ENCODE assay signal across 1 cellular context in genomic region chr4:153205028-153205648, GRCh38.
TF ChIP-seq lines count a peak whose summit lies in the region.

No MANE protein-coding gene starts in this region.

TF ChIP-seq in GM12878, 131 proteins besides CTCF, POLR2A, EP300 and RAD21 (continued from another document):
- TF ChIP-seq MLLT1 (IDR thresholded peaks at IDR 0.05) = peak; percentile 45; the same call in 1 of the 2 replicates
- TF ChIP-seq ZNF384 (IDR thresholded peaks at IDR 0.05; ENCODE audit: borderline replicate concordance, low read depth, low read length) = no peak
- TF ChIP-seq MEF2A (IDR thresholded peaks at IDR 0.05; ENCODE audit: insufficient read depth, low read depth, low read length) = no peak
- TF ChIP-seq ESRRA (IDR thresholded peaks at IDR 0.05; ENCODE audit: low read length) = no peak
- no peak for TF ChIP-seq ZBTB33 (IDR thresholded peaks at IDR 0.05)
- no peak for TF ChIP-seq SMAD1 (IDR thresholded peaks at IDR 0.05; ENCODE audit: low read depth, partially characterized antibody)
- TF ChIP-seq POU2F2 (IDR thresholded peaks at IDR 0.05; ENCODE audit: borderline replicate concordance, low read depth, low read length) = 0 out of 3 replicates have a peak, but pooled peaks have one; percentile 25
- TF ChIP-seq EED (IDR thresholded peaks at IDR 0.05; ENCODE audit: low read depth) = no peak
- TF ChIP-seq ZSCAN29 (IDR thresholded peaks at IDR 0.05) = no peak
- TF ChIP-seq USF1 (IDR thresholded peaks at IDR 0.05; ENCODE audit: borderline replicate concordance, extremely low read length, insufficient read depth, low read depth, low read length) = no peak
- no peak for TF ChIP-seq ASH2L (IDR thresholded peaks at IDR 0.05; ENCODE audit: borderline replicate concordance, low read depth)
- no peak for TF ChIP-seq STAT3 (IDR thresholded peaks at IDR 0.05; ENCODE audit: low read depth, low read length)
- no peak for TF ChIP-seq PBX3 (IDR thresholded peaks at IDR 0.05; ENCODE audit: insufficient replicate concordance, low read depth, low read length)
- TF ChIP-seq DPF2 (IDR thresholded peaks at IDR 0.05) = 0 out of 2 replicates have a peak, but pooled peaks have one; percentile 33
- TF ChIP-seq SREBF1 (IDR thresholded peaks at IDR 0.05; ENCODE audit: low read length) = no peak
- TF ChIP-seq CEBPZ (IDR thresholded peaks at IDR 0.05; ENCODE audit: low read depth, low read length) = no peak
- TF ChIP-seq HDAC6 (IDR thresholded peaks at IDR 0.05; ENCODE audit: unreplicated experiment) = no peak
- no peak for TF ChIP-seq MTA3 (IDR thresholded peaks at IDR 0.05; ENCODE audit: borderline replicate concordance, low read length)
- TF ChIP-seq TCF7 (IDR thresholded peaks at IDR 0.05; ENCODE audit: borderline replicate concordance) = no peak
